In the genomic region with DNA sequence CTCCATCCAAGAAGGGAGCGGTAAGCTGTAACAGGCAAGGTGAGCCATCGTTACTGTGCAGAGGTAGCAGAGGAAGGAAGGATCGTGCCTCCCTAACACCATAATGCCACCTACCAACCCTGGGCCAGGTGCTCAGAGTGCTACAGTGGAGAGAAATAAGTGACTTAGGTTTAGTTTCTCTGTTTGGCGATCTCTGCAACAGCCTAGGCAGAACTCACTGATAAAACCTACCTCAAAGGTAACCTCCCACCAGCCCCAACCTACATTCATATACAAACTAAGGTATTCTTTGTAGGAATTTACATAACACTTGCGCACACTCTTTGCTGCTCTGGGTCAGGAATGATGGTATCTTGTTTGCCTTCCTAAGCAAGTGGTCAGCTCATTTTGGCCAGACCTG, we compare ENCODE assay signal across 1 cellular context.
TF ChIP-seq lines count a peak whose summit lies in the region.

No MANE protein-coding gene starts in this region.

TF ChIP-seq in WTC11, 78 proteins besides CTCF, POLR2A, EP300 and RAD21 (continued from another document):
- TF ChIP-seq, protein P1, sequence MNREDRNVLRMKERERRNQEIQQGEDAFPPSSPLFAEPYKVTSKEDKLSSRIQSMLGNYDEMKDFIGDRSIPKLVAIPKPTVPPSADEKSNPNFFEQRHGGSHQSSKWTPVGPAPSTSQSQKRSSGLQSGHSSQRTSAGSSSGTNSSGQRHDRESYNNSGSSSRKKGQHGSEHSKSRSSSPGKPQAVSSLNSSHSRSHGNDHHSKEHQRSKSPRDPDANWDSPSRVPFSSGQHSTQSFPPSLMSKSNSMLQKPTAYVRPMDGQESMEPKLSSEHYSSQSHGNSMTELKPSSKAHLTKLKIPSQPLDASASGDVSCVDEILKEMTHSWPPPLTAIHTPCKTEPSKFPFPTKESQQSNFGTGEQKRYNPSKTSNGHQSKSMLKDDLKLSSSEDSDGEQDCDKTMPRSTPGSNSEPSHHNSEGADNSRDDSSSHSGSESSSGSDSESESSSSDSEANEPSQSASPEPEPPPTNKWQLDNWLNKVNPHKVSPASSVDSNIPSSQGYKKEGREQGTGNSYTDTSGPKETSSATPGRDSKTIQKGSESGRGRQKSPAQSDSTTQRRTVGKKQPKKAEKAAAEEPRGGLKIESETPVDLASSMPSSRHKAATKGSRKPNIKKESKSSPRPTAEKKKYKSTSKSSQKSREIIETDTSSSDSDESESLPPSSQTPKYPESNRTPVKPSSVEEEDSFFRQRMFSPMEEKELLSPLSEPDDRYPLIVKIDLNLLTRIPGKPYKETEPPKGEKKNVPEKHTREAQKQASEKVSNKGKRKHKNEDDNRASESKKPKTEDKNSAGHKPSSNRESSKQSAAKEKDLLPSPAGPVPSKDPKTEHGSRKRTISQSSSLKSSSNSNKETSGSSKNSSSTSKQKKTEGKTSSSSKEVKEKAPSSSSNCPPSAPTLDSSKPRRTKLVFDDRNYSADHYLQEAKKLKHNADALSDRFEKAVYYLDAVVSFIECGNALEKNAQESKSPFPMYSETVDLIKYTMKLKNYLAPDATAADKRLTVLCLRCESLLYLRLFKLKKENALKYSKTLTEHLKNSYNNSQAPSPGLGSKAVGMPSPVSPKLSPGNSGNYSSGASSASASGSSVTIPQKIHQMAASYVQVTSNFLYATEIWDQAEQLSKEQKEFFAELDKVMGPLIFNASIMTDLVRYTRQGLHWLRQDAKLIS (CRISPR knock-in tag; IDR thresholded peaks at IDR 0.05; ENCODE audit: borderline replicate concordance): no peak
- TF ChIP-seq ETV6 (CRISPR knock-in tag; IDR thresholded peaks at IDR 0.05) (no peak), RORB (CRISPR knock-in tag; IDR thresholded peaks at IDR 0.05) (no peak), ZNF232 (CRISPR knock-in tag; IDR thresholded peaks at IDR 0.05) (no peak), ZNF396 (CRISPR knock-in tag; IDR thresholded peaks at IDR 0.05; ENCODE audit: borderline replicate concordance) (no peak), GTF2I (CRISPR knock-in tag; conservative IDR thresholded peaks at IDR 0.05) (no peak), GRHL2 (CRISPR knock-in tag; IDR thresholded peaks at IDR 0.05; ENCODE audit: insufficient replicate concordance, severe bottlenecking) (no peak), FOXJ3 (CRISPR knock-in tag; IDR thresholded peaks at IDR 0.05; ENCODE audit: borderline replicate concordance) (no peak), ZNF671 (CRISPR knock-in tag; IDR thresholded peaks at IDR 0.05) (no peak), SP1 (CRISPR knock-in tag; conservative IDR thresholded peaks at IDR 0.05) (no peak), IRF2 (CRISPR knock-in tag; IDR thresholded peaks at IDR 0.05; ENCODE audit: borderline replicate concordance, low read depth) (no peak), JAZF1 (CRISPR knock-in tag; IDR thresholded peaks at IDR 0.05) (no peak), RELA (CRISPR knock-in tag; IDR thresholded peaks at IDR 0.05; ENCODE audit: borderline replicate concordance) (no peak)
- TF ChIP-seq, protein P2, sequence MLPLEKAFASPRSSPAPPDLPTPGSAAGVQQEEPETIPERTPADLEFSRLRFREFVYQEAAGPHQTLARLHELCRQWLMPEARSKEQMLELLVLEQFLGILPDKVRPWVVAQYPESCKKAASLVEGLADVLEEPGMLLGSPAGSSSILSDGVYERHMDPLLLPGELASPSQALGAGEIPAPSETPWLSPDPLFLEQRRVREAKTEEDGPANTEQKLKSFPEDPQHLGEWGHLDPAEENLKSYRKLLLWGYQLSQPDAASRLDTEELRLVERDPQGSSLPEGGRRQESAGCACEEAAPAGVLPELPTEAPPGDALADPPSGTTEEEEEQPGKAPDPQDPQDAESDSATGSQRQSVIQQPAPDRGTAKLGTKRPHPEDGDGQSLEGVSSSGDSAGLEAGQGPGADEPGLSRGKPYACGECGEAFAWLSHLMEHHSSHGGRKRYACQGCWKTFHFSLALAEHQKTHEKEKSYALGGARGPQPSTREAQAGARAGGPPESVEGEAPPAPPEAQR (CRISPR knock-in tag; IDR thresholded peaks at IDR 0.05): no peak
- TF ChIP-seq, protein P3, sequence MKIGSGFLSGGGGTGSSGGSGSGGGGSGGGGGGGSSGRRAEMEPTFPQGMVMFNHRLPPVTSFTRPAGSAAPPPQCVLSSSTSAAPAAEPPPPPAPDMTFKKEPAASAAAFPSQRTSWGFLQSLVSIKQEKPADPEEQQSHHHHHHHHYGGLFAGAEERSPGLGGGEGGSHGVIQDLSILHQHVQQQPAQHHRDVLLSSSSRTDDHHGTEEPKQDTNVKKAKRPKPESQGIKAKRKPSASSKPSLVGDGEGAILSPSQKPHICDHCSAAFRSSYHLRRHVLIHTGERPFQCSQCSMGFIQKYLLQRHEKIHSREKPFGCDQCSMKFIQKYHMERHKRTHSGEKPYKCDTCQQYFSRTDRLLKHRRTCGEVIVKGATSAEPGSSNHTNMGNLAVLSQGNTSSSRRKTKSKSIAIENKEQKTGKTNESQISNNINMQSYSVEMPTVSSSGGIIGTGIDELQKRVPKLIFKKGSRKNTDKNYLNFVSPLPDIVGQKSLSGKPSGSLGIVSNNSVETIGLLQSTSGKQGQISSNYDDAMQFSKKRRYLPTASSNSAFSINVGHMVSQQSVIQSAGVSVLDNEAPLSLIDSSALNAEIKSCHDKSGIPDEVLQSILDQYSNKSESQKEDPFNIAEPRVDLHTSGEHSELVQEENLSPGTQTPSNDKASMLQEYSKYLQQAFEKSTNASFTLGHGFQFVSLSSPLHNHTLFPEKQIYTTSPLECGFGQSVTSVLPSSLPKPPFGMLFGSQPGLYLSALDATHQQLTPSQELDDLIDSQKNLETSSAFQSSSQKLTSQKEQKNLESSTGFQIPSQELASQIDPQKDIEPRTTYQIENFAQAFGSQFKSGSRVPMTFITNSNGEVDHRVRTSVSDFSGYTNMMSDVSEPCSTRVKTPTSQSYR (CRISPR knock-in tag; IDR thresholded peaks at IDR 0.05): no peak
- TF ChIP-seq, protein P4, sequence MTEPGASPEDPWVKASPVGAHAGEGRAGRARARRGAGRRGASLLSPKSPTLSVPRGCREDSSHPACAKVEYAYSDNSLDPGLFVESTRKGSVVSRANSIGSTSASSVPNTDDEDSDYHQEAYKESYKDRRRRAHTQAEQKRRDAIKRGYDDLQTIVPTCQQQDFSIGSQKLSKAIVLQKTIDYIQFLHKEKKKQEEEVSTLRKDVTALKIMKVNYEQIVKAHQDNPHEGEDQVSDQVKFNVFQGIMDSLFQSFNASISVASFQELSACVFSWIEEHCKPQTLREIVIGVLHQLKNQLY (CRISPR knock-in tag; IDR thresholded peaks at IDR 0.05): no peak
- TF ChIP-seq, protein P5, sequence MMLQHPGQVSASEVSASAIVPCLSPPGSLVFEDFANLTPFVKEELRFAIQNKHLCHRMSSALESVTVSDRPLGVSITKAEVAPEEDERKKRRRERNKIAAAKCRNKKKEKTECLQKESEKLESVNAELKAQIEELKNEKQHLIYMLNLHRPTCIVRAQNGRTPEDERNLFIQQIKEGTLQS (CRISPR knock-in tag; conservative IDR thresholded peaks at IDR 0.05): no peak
